19 cellular contexts compared by ENCODE assay signal in the genomic region with DNA sequence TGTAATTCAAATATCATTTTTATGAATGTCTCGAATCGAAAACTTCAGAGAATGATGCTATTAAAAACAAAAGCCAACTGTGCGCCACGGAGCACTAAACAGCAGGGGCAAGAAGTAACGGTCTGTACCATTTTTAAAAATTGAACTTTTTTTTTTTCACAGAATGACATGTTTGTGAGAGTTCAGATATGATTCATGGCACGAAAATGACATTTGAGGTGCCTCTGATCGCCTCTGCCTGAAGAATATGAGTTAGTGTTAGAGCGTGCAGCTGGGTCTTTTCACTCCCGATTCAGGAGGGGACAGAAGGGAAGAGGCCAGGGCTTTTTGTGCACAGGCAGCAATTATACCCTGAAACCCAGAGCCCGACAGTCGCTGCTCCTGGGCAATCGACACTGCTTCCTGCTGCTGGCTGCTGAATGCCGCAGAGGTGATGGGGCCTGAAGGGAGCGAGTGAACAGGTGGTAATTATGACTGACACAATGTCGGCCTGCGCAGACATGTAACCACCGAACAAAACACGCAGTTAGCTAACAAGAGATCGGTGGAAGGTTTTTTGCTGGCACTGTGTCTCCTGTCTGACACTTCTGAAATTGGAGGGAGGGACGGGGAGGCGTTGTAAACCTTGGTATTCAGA.
DNase-seq lines count a peak whose midpoint lies in the region; ATAC-seq and TF ChIP-seq lines count a peak whose summit lies in the region.
"Had no signal": no experiment of that assay in that cellular context is flagged by ENCODE, and none has a peak within 500 bp of the region (broad histone marks: within the 10 kb centered on the region; RNA-seq: fewer than 3 reads in every experiment).

No MANE protein-coding gene starts in this region.

- H3K4me2 ChIP-seq in smooth muscle cell, result no peak overlapping the region

- ATAC-seq in HG02870 (IDR thresholded peaks at IDR 0.05; ENCODE audit: unreplicated experiment) (peak; percentile 83), HG02678 (IDR thresholded peaks at IDR 0.05; ENCODE audit: unreplicated experiment) (no peak)
- ATAC-seq in activated T-helper 17 cell treated with anti-CD3 and anti-CD28 coated beads, Interleukin-2, amount 50 U/mL, for 72 hours (replicated peaks), result peak; percentile 89
- ATAC-seq: activated naive CD8-positive, alpha-beta T cell treated with anti-CD3 and anti-CD28 coated beads, Interleukin-2, amount 50 U/mL, for 24 hours had no signal

- H2AFZ ChIP-seq in smooth muscle cell (ENCODE audit: low read depth), result no peak overlapping the region

- no peaks in the 10 kb centered on the region for H3F3A ChIP-seq in smooth muscle cell (ENCODE audit: low read depth)

- no peak overlapping the region for H3K27ac ChIP-seq in esophagus squamous epithelium
- no peak overlapping the region for H3K27ac ChIP-seq in smooth muscle cell (ENCODE audit: low read depth)
- H3K27ac ChIP-seq in testis, result no peak overlapping the region
- H3K27ac ChIP-seq: suprapubic skin had no signal

- no peak for TF ChIP-seq POLR2A in esophagus squamous epithelium (IDR thresholded peaks at IDR 0.05)
- TF ChIP-seq POLR2A in testis (IDR thresholded peaks at IDR 0.05), result no peak

- DNase-seq in NCI-H2107 treated with DMSO at 0.1 percent for 48 hours (lab: John Stamatoyannopoulos, UW; ENCODE audit: unreplicated experiment) (peak; percentile 75), neural crest cell (ENCODE audit: low read depth, low spot score) (no peak), esophagus squamous epithelium (lab: John Stamatoyannopoulos, UW) (no peak), smooth muscle cell (lab: John Stamatoyannopoulos, UW; ENCODE audit: unreplicated experiment) (no peak), testis (no peak)
- DNase-seq: activated B cell treated with CpG ODN at 0.5 μM for 24 hours; activated naive CD8-positive, alpha-beta T cell treated with anti-CD3 and anti-CD28 coated beads, Interleukin-2, amount 50 U/mL, for 24 hours; AML-193; central memory CD4-positive, alpha-beta T cell; DMS79 treated with DMSO at 0.1 percent for 48 hours; KBM-7; NCI-H2029; OCI-M1; SW 1271 had no signal

- no peak overlapping the region for H3K4me3 ChIP-seq in esophagus squamous epithelium
- H3K4me3 ChIP-seq in smooth muscle cell, result no peak overlapping the region
- H3K4me3 ChIP-seq in testis, result no peak overlapping the region
- H3K4me3 ChIP-seq: HAP-1, suprapubic skin had no signal

- H3K4me1 ChIP-seq in esophagus squamous epithelium (peaks cover 0 to 14% (median 0%) of the 10 kb centered on the region in 3 donors), smooth muscle cell (ENCODE audit: low read depth) (no peaks in the 10 kb centered on the region), testis (no peaks in the 10 kb centered on the region)
- H3K4me1 ChIP-seq: HAP-1 had no signal

- H3K36me3 Mint-ChIP-seq in activated T-helper 17 cell treated with anti-CD3 and anti-CD28 coated beads, Interleukin-2, amount 50 U/mL, for 72 hours (ENCODE audit: low read depth), result no peaks in the 10 kb centered on the region
- H3K36me3 Mint-ChIP-seq in neural crest cell (ENCODE audit: low read depth), result no peaks in the 10 kb centered on the region

- H3K4me1 Mint-ChIP-seq in activated T-helper 17 cell treated with anti-CD3 and anti-CD28 coated beads, Interleukin-2, amount 50 U/mL, for 72 hours, result no peaks in the 10 kb centered on the region
- peaks cover 21% of the 10 kb centered on the region for H3K4me1 Mint-ChIP-seq in neural crest cell
- H3K4me1 Mint-ChIP-seq: activated naive CD8-positive, alpha-beta T cell treated with anti-CD3 and anti-CD28 coated beads, Interleukin-2, amount 50 U/mL, for 24 hours had no signal

- H4K20me1 ChIP-seq in smooth muscle cell (ENCODE audit: low read depth), result no peaks in the 10 kb centered on the region

- H3K27me3 Mint-ChIP-seq in activated T-helper 17 cell treated with anti-CD3 and anti-CD28 coated beads, Interleukin-2, amount 50 U/mL, for 72 hours, result no peaks in the 10 kb centered on the region
- H3K27me3 Mint-ChIP-seq in neural crest cell (ENCODE audit: low read depth), result no peaks in the 10 kb centered on the region
- H3K27me3 Mint-ChIP-seq: activated B cell treated with CpG ODN at 0.5 μM for 24 hours; activated naive CD8-positive, alpha-beta T cell treated with anti-CD3 and anti-CD28 coated beads, Interleukin-2, amount 50 U/mL, for 24 hours had no signal

- H3K9me3 Mint-ChIP-seq in activated T-helper 17 cell treated with anti-CD3 and anti-CD28 coated beads, Interleukin-2, amount 50 U/mL, for 72 hours, result peaks cover 4% of the 10 kb centered on the region
- no peaks in the 10 kb centered on the region for H3K9me3 Mint-ChIP-seq in neural crest cell
- H3K9me3 Mint-ChIP-seq: activated B cell treated with CpG ODN at 0.5 μM for 24 hours had no signal

- TF ChIP-seq CTCF in neural crest cell (conservative IDR thresholded peaks at IDR 0.05) (no peak), esophagus squamous epithelium (IDR thresholded peaks at IDR 0.05) (no peak), smooth muscle cell (IDR thresholded peaks at IDR 0.05; ENCODE audit: borderline replicate concordance, insufficient read depth, poor library complexity, severe bottlenecking) (no peak), testis (IDR thresholded peaks at IDR 0.05) (no peak)

- no peaks in the 10 kb centered on the region for H3K9me3 ChIP-seq in esophagus squamous epithelium
- no peaks in the 10 kb centered on the region for H3K9me3 ChIP-seq in smooth muscle cell (replicated peaks; ENCODE audit: low read depth)
- H3K9me3 ChIP-seq in testis, result no peaks in the 10 kb centered on the region
- H3K9me3 ChIP-seq: HAP-1, suprapubic skin had no signal

- no peak overlapping the region for H3K9ac ChIP-seq in smooth muscle cell (ENCODE audit: low read depth)

- H3K27me3 ChIP-seq in esophagus squamous epithelium (no peaks in the 10 kb centered on the region), smooth muscle cell (ENCODE audit: low read depth) (no peaks in the 10 kb centered on the region), testis (no peaks in the 10 kb centered on the region)
- H3K27me3 ChIP-seq: suprapubic skin had no signal

- H3K27ac Mint-ChIP-seq in activated T-helper 17 cell treated with anti-CD3 and anti-CD28 coated beads, Interleukin-2, amount 50 U/mL, for 72 hours, result peak overlapping the region; percentile 75
- H3K27ac Mint-ChIP-seq in neural crest cell (ENCODE audit: unreplicated experiment), result peak overlapping the region; percentile 3
- H3K27ac Mint-ChIP-seq: activated B cell treated with CpG ODN at 0.5 μM for 24 hours; activated naive CD8-positive, alpha-beta T cell treated with anti-CD3 and anti-CD28 coated beads, Interleukin-2, amount 50 U/mL, for 24 hours had no signal

- 42 to 46% methylated on average over 16 to 20 of the region's 21 CpGs for WGBS in esophagus squamous epithelium, 2 donors
- 81% methylated on average over 21 of the region's 21 CpGs for WGBS in smooth muscle cell (ENCODE audit: low lambda C conversion rate)
- 68 to 83% methylated on average over 21 of the region's 21 CpGs for WGBS in testis, 2 donors

- no peaks in the 10 kb centered on the region for H3K79me2 ChIP-seq in smooth muscle cell (ENCODE audit: low read depth)

- H3K36me3 ChIP-seq in esophagus squamous epithelium, result no peaks in the 10 kb centered on the region
- H3K36me3 ChIP-seq in smooth muscle cell (ENCODE audit: low read depth), result no peaks in the 10 kb centered on the region
- no peaks in the 10 kb centered on the region for H3K36me3 ChIP-seq in testis (ENCODE audit: low read depth, missing control alignments)
- H3K36me3 ChIP-seq: HAP-1, suprapubic skin had no signal

- intact Hi-C loops in esophagus squamous epithelium (cut with DNase I) (no loop called here), testis (cut with DNase I; ENCODE audit: low total_unique reads) (no loop called here)

- H3K4me3 Mint-ChIP-seq in activated T-helper 17 cell treated with anti-CD3 and anti-CD28 coated beads, Interleukin-2, amount 50 U/mL, for 72 hours, result peak overlapping the region; percentile 51
- no peak overlapping the region for H3K4me3 Mint-ChIP-seq in neural crest cell
- H3K4me3 Mint-ChIP-seq: activated B cell treated with CpG ODN at 0.5 μM for 24 hours; activated naive CD8-positive, alpha-beta T cell treated with anti-CD3 and anti-CD28 coated beads, Interleukin-2, amount 50 U/mL, for 24 hours had no signal
